ENCODE assay signal across 11 cellular contexts in genomic region chr12:9940370-9940769, GRCh38. TPM values are rescaled to one million over a fixed set of nuclear protein-coding genes. Genes with fewer than 3 reads are reported as not detected.
DNase-seq lines count a peak whose midpoint lies in the region; ATAC-seq and TF ChIP-seq lines count a peak whose summit lies in the region.
"Had no signal": no experiment of that assay in that cellular context is flagged by ENCODE, and none has a peak within 500 bp of the region (broad histone marks: within the 10 kb centered on the region; RNA-seq: fewer than 3 reads in every experiment).

No MANE protein-coding gene starts in this region.

- peak; percentile 10 for DNase-seq in A673 (ENCODE audit: low spot score)
- DNase-seq in GM12865 (ENCODE audit: low read depth), result peak; percentile 44
- DNase-seq in NOMO-1 treated with dmso at 0.1 percent for 144 hours (lab: John Stamatoyannopoulos, UW; ENCODE audit: unreplicated experiment), result peak; percentile 27
- peak; percentile 5 for DNase-seq in fibroblast of mammary gland (ENCODE audit: low read depth)
- no peak for DNase-seq in erythroblast (lab: John Stamatoyannopoulos, UW)
- DNase-seq in left lung, result no peak
- DNase-seq: T1000 had no signal

- H3K4me1 ChIP-seq in A673 (ENCODE audit: insufficient read depth, low read length, poor library complexity, severe bottlenecking), result peaks cover 10% of the 10 kb centered on the region
- H3K4me1 ChIP-seq in left lung, result peaks cover 0 to 10% of the 10 kb centered on the region in 2 donors
- H3K4me1 ChIP-seq: vagina had no signal

- H3K4me3 ChIP-seq in A673 (ENCODE audit: low read depth, low read length, poor library complexity, severe bottlenecking), result no peak overlapping the region
- no peak overlapping the region for H3K4me3 ChIP-seq in GM12865 (ENCODE audit: low read depth, low read length)
- no peak overlapping the region for H3K4me3 ChIP-seq in fibroblast of mammary gland (ENCODE audit: control insufficient read depth, low read depth, low read length)
- H3K4me3 ChIP-seq in left lung, result no peak overlapping the region
- H3K4me3 ChIP-seq: vagina had no signal

- no peak overlapping the region for H3K27ac ChIP-seq in A673 (ENCODE audit: low read depth, low read length, poor library complexity, severe bottlenecking)
- H3K27ac ChIP-seq in left lung, result no peak overlapping the region
- H3K27ac ChIP-seq: vagina had no signal

- H3K27me3 ChIP-seq in A673 (replicated peaks; ENCODE audit: insufficient read depth, low read depth, low read length, poor library complexity), result peaks cover 51% of the 10 kb centered on the region
- H3K27me3 ChIP-seq in left lung, result peaks cover 0 to 11% of the 10 kb centered on the region in 2 donors
- H3K27me3 ChIP-seq: vagina had no signal

- TF ChIP-seq POLR2A in erythroblast (IDR thresholded peaks at IDR 0.05; ENCODE audit: low read length), result no peak

- ATAC-seq in GM18861 (IDR thresholded peaks at IDR 0.05; ENCODE audit: unreplicated experiment), result no peak
- no peak for ATAC-seq in HG02870 (IDR thresholded peaks at IDR 0.05; ENCODE audit: unreplicated experiment)
- no peak for ATAC-seq in left lung

- TF ChIP-seq CTCF in A673 (conservative IDR thresholded peaks at IDR 0.05; ENCODE audit: low read depth, low read length) (peak; percentile 60), GM12865 (IDR thresholded peaks at IDR 0.05; ENCODE audit: insufficient read depth, low read depth, low read length, missing control alignments) (peak; percentile 35), fibroblast of mammary gland (conservative IDR thresholded peaks at IDR 0.05; ENCODE audit: control insufficient read depth, insufficient read depth, low read depth, low read length) (peak; percentile 22), left lung (IDR thresholded peaks at IDR 0.05) (no peak)

- H3K36me3 ChIP-seq in A673 (ENCODE audit: insufficient read depth, low read length, poor library complexity, severe bottlenecking) (no peaks in the 10 kb centered on the region), left lung (no peaks in the 10 kb centered on the region)
- H3K36me3 ChIP-seq: vagina had no signal

- intact Hi-C loops in A673 (cut with micrococcal nuclease; ENCODE audit: unreplicated experiment), result loop anchor here (5.0 kb wide), 1 partner anchor 202 kb away; no protein-coding TSS in a partner anchor
- intact Hi-C loops in left lung (cut with DNase I), result no loop called here

- no peaks in the 10 kb centered on the region for H3K9me3 ChIP-seq in A673 (ENCODE audit: low read depth, low read length, poor library complexity, severe bottlenecking)
- no peaks in the 10 kb centered on the region for H3K9me3 ChIP-seq in left lung
- H3K9me3 ChIP-seq: vagina had no signal

- no TSS peak for BruUV-seq in A673 (replicated peaks; lab: Mats Ljungman, UMichigan)

- POLR2A ChIA-PET in A673 (lab: Charles Lee; ENCODE audit: low non-redundant PET), result no interaction called here

- CTCF ChIA-PET in A673 (lab: Charles Lee), result no interaction called here

RNA-seq across cellular contexts. Expression of gene CLEC2A, which starts 8.2 kb away (rescaled TPM):
- total RNA-seq in A673 (2021) (not detected in 2 replicates), left lung (not detected)
- total RNA-seq: fibroblast of lung, vagina had no signal

RNA-seq across cellular contexts. Expression of gene CLEC12A, which starts 30.8 kb away (rescaled TPM):
- total RNA-seq in A673 (2021), result not detected in 2 replicates
- 10 to 100 TPM; 10.9 to 12.7 TPM for total RNA-seq in left lung
- total RNA-seq: fibroblast of lung, vagina had no signal

RNA-seq across cellular contexts. Expression of gene CLEC1B, which starts 58.6 kb away (rescaled TPM):
- not detected in 2 replicates for total RNA-seq in A673 (2021)
- total RNA-seq in left lung, result under 1 TPM; 0.38 to 0.63 TPM
- total RNA-seq: fibroblast of lung, vagina had no signal

RNA-seq across cellular contexts. Expression of gene KLRF2, which starts 59.1 kb away (rescaled TPM):
- total RNA-seq in A673 (2021) (not detected in 2 replicates), left lung (not detected)
- total RNA-seq: fibroblast of lung, vagina had no signal

Comparison
In these comparisons a context has a peak if more than half of its experiments do, and no peak if none do; other contexts are left out.
1. DNase-seq: peak in A673 (single experiment), GM12865 (single experiment), NOMO-1 treated with dmso at 0.1 percent for 144 hours (single experiment) and fibroblast of mammary gland (single experiment); none in erythroblast (0 of 2) and left lung (0 of 2).
2. CTCF ChIP-seq: peak in A673 (single experiment), GM12865 (single experiment) and fibroblast of mammary gland (single experiment); none in left lung (0 of 2).
3. RNA of gene CLEC12A, which starts 30.8 kb away (total RNA-seq): 10.9 to 12.7 TPM in left lung; not detected in A673; every median in the first group is over 10 times any median in the second.